8 cellular contexts compared by ENCODE assay signal in genomic region chr7:149460493-149461330, GRCh38. TPM values are rescaled to one million over a fixed set of nuclear protein-coding genes. Genes with fewer than 3 reads are reported as not detected.
DNase-seq lines count a peak whose midpoint lies in the region; ATAC-seq, FAIRE-seq and TF ChIP-seq lines count a peak whose summit lies in the region.

Gene ZNF777 (minus strand): TSS chr7:149461062. CDS start chr7:149456022, 5,040 bp downstream.

- peak within 1 kb of the TSS in 1 of 7 donors; percentile 46 for H3K27ac Mint-ChIP-seq in CD14-positive monocyte
- H3K27ac Mint-ChIP-seq in activated CD4-positive, alpha-beta memory T cell treated with anti-CD3 and anti-CD28 coated beads, Interleukin-2, amount 10 ng/mL, durations not matched to agents 7 days and 5 days = peak within 1 kb of the TSS; percentile 57

- CTCF ChIA-PET in activated CD4-positive, alpha-beta memory T cell treated with anti-CD3 and anti-CD28 coated beads, Interleukin-2, amount 10 ng/mL, durations not matched to agents 7 days and 5 days (lab: Charles Lee) = interaction anchor here (0.7 to 2.4 kb wide), 22 partner anchors 12 to 884 kb away, joined by 3 to 22 read pairs (median 4); partner anchors contain the start of genes ZNF425 and ZNF783

- DNase-seq in CD14-positive monocyte (ENCODE audit: low spot score) (peak; percentile 74), GM19239 (ENCODE audit: insufficient read length, low spot score) (peak; percentile 100), NCI-H748 (lab: John Stamatoyannopoulos, UW; ENCODE audit: unreplicated experiment) (peak; percentile 86), medulla oblongata (ENCODE audit: extremely low spot score) (peak; percentile 77)
- DNase-seq in activated CD4-positive, alpha-beta memory T cell treated with anti-CD3 and anti-CD28 coated beads, Interleukin-2, amount 10 ng/mL, durations not matched to agents 7 days and 5 days = peak; percentile 87
- peak; percentile 74 for DNase-seq in effector CD4-positive, alpha-beta T cell
- DNase-seq in stimulated activated CD8-positive, alpha-beta memory T cell treated with anti-CD3 and anti-CD28 coated beads, Interleukin-12 subunit alpha, Interleukin-12 subunit beta, amount 100 ng/mL, for 1 hour (ENCODE audit: low read depth) = peak; percentile 64

- H3K9me3 Mint-ChIP-seq in CD14-positive monocyte = peaks cover 0 to 7% (median 0%) of the 10 kb centered on the region in 7 donors
- no peaks in the 10 kb centered on the region for H3K9me3 Mint-ChIP-seq in activated CD4-positive, alpha-beta memory T cell treated with anti-CD3 and anti-CD28 coated beads, Interleukin-2, amount 10 ng/mL, durations not matched to agents 7 days and 5 days

- peak; percentile 40 for TF ChIP-seq CTCF in CD14-positive monocyte (IDR thresholded peaks at IDR 0.05)

- POLR2A ChIA-PET in activated CD4-positive, alpha-beta memory T cell treated with anti-CD3 and anti-CD28 coated beads, Interleukin-2, amount 10 ng/mL, durations not matched to agents 7 days and 5 days (lab: Charles Lee) = interaction anchor here (0.9 to 3.0 kb wide), 10 partner anchors 9 to 377 kb away, joined by 3 to 8 read pairs (median 4); partner anchors contain the start of genes ZNF398, ZNF425, ZNF783 and ZNF862

- peak within 1 kb of the TSS; percentile 84 to 93 for H3K4me3 Mint-ChIP-seq in CD14-positive monocyte
- peak within 1 kb of the TSS; percentile 78 for H3K4me3 Mint-ChIP-seq in activated CD4-positive, alpha-beta memory T cell treated with anti-CD3 and anti-CD28 coated beads, Interleukin-2, amount 10 ng/mL, durations not matched to agents 7 days and 5 days

- peak; percentile 92 for ATAC-seq in HG03442 (IDR thresholded peaks at IDR 0.05; ENCODE audit: unreplicated experiment)

- H3K36me3 Mint-ChIP-seq in CD14-positive monocyte = peaks cover 5 to 10% of the 10 kb centered on the region in 2 donors
- no peaks in the 10 kb centered on the region for H3K36me3 Mint-ChIP-seq in activated CD4-positive, alpha-beta memory T cell treated with anti-CD3 and anti-CD28 coated beads, Interleukin-2, amount 10 ng/mL, durations not matched to agents 7 days and 5 days (ENCODE audit: low read depth)

- peak; percentile 42 for FAIRE-seq in GM19239 (lab: Jason Lieb, UNC)

- H3K27me3 Mint-ChIP-seq in CD14-positive monocyte (ENCODE audit: low read depth in 3 of 3) = peaks cover 24 to 40% (median 27%) of the 10 kb centered on the region in 3 donors
- peaks cover 21% of the 10 kb centered on the region for H3K27me3 Mint-ChIP-seq in activated CD4-positive, alpha-beta memory T cell treated with anti-CD3 and anti-CD28 coated beads, Interleukin-2, amount 10 ng/mL, durations not matched to agents 7 days and 5 days

- peaks cover 25% of the 10 kb centered on the region for H3K4me1 Mint-ChIP-seq in CD14-positive monocyte
- peaks cover 18% of the 10 kb centered on the region for H3K4me1 Mint-ChIP-seq in activated CD4-positive, alpha-beta memory T cell treated with anti-CD3 and anti-CD28 coated beads, Interleukin-2, amount 10 ng/mL, durations not matched to agents 7 days and 5 days

- intact Hi-C loops in CD14-positive monocyte (cut with micrococcal nuclease) = no loop called here

RNA-seq across cellular contexts. Expression of gene ZNF777, which starts in this region (rescaled TPM):
- under 1 TPM; 0.13 to 0.25 TPM for polyA plus RNA-seq in CD14-positive monocyte
- 10 to 100 TPM; 11.7 to 11.8 TPM for total RNA-seq in activated CD4-positive, alpha-beta memory T cell treated with anti-CD3 and anti-CD28 coated beads, Interleukin-2, amount 10 ng/mL, durations not matched to agents 7 days and 5 days

Comparison
In these comparisons a context has a peak if more than half of its experiments do, and no peak if none do; other contexts are left out.
1. Peak in every context shown above with its lines: DNase-seq and ATAC-seq.
2. Peak in DNase-seq in CD14-positive monocyte; RNA of the gene not detected or under 1 TPM.